In the genomic region with DNA sequence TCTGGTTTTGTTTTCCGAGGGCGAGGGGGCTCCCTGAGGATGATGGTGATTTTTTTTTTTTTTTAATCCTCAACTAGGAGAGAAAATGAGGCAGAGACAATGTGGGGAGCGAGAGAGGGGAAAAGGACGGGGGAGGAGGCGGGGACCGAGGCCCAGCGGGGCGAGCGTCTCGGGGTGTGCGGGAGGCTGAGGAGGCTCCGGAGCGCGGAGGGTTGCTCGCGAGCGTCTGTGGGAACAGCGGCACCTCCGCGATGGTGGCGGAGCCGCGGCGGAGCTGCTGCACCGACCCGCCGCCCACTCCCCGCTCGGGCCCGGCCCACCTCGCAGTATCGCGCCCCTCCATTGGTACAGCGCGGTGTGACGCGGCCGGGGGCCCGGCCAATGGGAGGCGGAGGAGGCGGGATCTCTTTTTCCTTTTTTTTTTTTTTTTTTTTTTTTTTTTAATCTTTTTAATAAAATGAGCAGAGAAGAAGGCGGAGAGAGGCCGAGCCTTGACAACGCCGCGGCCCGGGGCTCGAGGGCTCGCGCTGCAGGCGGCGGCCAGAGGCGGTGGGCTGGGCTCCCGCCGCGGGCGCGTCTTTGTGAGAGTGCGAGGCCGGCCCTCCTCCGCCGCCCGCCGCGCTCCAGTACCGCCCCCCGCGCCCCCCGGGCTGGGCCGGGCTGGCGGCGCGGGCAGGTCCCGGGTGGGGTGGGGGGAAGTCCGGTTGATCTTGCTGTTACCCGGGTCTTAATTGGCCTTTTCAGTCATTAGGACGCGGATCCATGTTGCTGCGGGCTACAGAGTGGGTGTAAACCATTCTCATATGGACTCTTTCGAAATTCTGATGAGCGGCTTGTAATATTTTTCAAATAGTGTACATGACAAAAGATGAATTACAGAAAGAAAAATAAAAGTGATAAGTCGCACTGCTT, we compare ENCODE assay signal across 1 cellular context.
TF ChIP-seq lines count a peak whose summit lies in the region.

A gene (minus strand): TSS at position 228 of the 912 bp plus-strand sequence.

TF ChIP-seq in HepG2, 621 proteins besides CTCF, POLR2A, EP300 and RAD21 (continued from another document and continues in another):
- TF ChIP-seq, protein P1, sequence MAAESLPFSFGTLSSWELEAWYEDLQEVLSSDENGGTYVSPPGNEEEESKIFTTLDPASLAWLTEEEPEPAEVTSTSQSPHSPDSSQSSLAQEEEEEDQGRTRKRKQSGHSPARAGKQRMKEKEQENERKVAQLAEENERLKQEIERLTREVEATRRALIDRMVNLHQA (CRISPR knock-in tag; IDR thresholded peaks at IDR 0.05) = no peak
- no peak for TF ChIP-seq NR2F6 (IDR thresholded peaks at IDR 0.05)
- TF ChIP-seq NR2F6 (CRISPR knock-in tag; IDR thresholded peaks at IDR 0.05) = no peak
- no peak for TF ChIP-seq FLYWCH1 (CRISPR knock-in tag; IDR thresholded peaks at IDR 0.05)
- TF ChIP-seq ZBTB8A (CRISPR knock-in tag; IDR thresholded peaks at IDR 0.05; ENCODE audit: borderline replicate concordance, low read depth) = 0 out of 2 replicates have a peak, but pooled peaks have one; percentile 65
- peak; percentile 68 for TF ChIP-seq PHF8 (CRISPR knock-in tag; IDR thresholded peaks at IDR 0.05)
- TF ChIP-seq ZNF619 (CRISPR knock-in tag; IDR thresholded peaks at IDR 0.05) = no peak
- no peak for TF ChIP-seq ZNF577 (CRISPR knock-in tag; IDR thresholded peaks at IDR 0.05; ENCODE audit: borderline replicate concordance, low read depth)
- no peak for TF ChIP-seq ZSCAN20 (CRISPR knock-in tag; IDR thresholded peaks at IDR 0.05; ENCODE audit: borderline replicate concordance)
- peak; percentile 93 for TF ChIP-seq TAF1 (CRISPR knock-in tag; IDR thresholded peaks at IDR 0.05)
- TF ChIP-seq ZNF674 (CRISPR knock-in tag; IDR thresholded peaks at IDR 0.05; ENCODE audit: low read depth) = no peak
- TF ChIP-seq ZNF841 (CRISPR knock-in tag; IDR thresholded peaks at IDR 0.05; ENCODE audit: borderline replicate concordance) = no peak
- no peak for TF ChIP-seq ZNF441 (CRISPR knock-in tag; IDR thresholded peaks at IDR 0.05; ENCODE audit: borderline replicate concordance)
- no peak for TF ChIP-seq RNF2 (conservative IDR thresholded peaks at IDR 0.05; ENCODE audit: low read depth)
- TF ChIP-seq SAP130 (CRISPR knock-in tag; IDR thresholded peaks at IDR 0.05; ENCODE audit: low read depth) = peak; percentile 60
- no peak for TF ChIP-seq ZNF644 (CRISPR knock-in tag; IDR thresholded peaks at IDR 0.05; ENCODE audit: low read depth)
- TF ChIP-seq SCMH1 (CRISPR knock-in tag; IDR thresholded peaks at IDR 0.05; ENCODE audit: borderline replicate concordance) = no peak
- TF ChIP-seq RXRB (CRISPR knock-in tag; IDR thresholded peaks at IDR 0.05; ENCODE audit: borderline replicate concordance) = peak; percentile 32; the same call in 1 of the 2 replicates
- no peak for TF ChIP-seq GTF2F1 (IDR thresholded peaks at IDR 0.05; ENCODE audit: low read length)
- peak; percentile 88 for TF ChIP-seq HNRNPLL (IDR thresholded peaks at IDR 0.05; ENCODE audit: low read depth, low read length, poor library complexity, severe bottlenecking)
- no peak for TF ChIP-seq DR1 (CRISPR knock-in tag; IDR thresholded peaks at IDR 0.05)
- peak; percentile 58 for TF ChIP-seq MAZ (IDR thresholded peaks at IDR 0.05; ENCODE audit: borderline replicate concordance, low read depth, low read length)
- TF ChIP-seq MAZ (CRISPR knock-in tag; IDR thresholded peaks at IDR 0.05; ENCODE audit: low read depth) = no peak
- no peak for TF ChIP-seq U2AF1 (optimal IDR thresholded peaks at IDR 0.05; ENCODE audit: low read depth, low read length)
- 0 out of 2 replicates have a peak, but pooled peaks have one; percentile 31 for TF ChIP-seq KAT8 (CRISPR knock-in tag; IDR thresholded peaks at IDR 0.05)
- TF ChIP-seq, protein P2, sequence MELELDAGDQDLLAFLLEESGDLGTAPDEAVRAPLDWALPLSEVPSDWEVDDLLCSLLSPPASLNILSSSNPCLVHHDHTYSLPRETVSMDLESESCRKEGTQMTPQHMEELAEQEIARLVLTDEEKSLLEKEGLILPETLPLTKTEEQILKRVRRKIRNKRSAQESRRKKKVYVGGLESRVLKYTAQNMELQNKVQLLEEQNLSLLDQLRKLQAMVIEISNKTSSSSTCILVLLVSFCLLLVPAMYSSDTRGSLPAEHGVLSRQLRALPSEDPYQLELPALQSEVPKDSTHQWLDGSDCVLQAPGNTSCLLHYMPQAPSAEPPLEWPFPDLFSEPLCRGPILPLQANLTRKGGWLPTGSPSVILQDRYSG (CRISPR knock-in tag; IDR thresholded peaks at IDR 0.05) = no peak
- TF ChIP-seq HNRNPUL1 (IDR thresholded peaks at IDR 0.05; ENCODE audit: low read depth, low read length) = no peak
- no peak for TF ChIP-seq RORA (CRISPR knock-in tag; IDR thresholded peaks at IDR 0.05)
- TF ChIP-seq, protein P3, sequence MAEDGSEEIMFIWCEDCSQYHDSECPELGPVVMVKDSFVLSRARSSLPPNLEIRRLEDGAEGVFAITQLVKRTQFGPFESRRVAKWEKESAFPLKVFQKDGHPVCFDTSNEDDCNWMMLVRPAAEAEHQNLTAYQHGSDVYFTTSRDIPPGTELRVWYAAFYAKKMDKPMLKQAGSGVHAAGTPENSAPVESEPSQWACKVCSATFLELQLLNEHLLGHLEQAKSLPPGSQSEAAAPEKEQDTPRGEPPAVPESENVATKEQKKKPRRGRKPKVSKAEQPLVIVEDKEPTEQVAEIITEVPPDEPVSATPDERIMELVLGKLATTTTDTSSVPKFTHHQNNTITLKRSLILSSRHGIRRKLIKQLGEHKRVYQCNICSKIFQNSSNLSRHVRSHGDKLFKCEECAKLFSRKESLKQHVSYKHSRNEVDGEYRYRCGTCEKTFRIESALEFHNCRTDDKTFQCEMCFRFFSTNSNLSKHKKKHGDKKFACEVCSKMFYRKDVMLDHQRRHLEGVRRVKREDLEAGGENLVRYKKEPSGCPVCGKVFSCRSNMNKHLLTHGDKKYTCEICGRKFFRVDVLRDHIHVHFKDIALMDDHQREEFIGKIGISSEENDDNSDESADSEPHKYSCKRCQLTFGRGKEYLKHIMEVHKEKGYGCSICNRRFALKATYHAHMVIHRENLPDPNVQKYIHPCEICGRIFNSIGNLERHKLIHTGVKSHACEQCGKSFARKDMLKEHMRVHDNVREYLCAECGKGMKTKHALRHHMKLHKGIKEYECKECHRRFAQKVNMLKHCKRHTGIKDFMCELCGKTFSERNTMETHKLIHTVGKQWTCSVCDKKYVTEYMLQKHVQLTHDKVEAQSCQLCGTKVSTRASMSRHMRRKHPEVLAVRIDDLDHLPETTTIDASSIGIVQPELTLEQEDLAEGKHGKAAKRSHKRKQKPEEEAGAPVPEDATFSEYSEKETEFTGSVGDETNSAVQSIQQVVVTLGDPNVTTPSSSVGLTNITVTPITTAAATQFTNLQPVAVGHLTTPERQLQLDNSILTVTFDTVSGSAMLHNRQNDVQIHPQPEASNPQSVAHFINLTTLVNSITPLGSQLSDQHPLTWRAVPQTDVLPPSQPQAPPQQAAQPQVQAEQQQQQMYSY (CRISPR knock-in tag; IDR thresholded peaks at IDR 0.05) = no peak
- TF ChIP-seq, protein P4, sequence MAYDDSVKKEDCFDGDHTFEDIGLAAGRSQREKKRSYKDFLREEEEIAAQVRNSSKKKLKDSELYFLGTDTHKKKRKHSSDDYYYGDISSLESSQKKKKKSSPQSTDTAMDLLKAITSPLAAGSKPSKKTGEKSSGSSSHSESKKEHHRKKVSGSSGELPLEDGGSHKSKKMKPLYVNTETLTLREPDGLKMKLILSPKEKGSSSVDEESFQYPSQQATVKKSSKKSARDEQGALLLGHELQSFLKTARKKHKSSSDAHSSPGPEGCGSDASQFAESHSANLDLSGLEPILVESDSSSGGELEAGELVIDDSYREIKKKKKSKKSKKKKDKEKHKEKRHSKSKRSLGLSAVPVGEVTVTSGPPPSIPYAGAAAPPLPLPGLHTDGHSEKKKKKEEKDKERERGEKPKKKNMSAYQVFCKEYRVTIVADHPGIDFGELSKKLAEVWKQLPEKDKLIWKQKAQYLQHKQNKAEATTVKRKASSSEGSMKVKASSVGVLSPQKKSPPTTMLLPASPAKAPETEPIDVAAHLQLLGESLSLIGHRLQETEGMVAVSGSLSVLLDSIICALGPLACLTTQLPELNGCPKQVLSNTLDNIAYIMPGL (CRISPR knock-in tag; IDR thresholded peaks at IDR 0.05; ENCODE audit: borderline replicate concordance in 1 of 2, low read depth in 1 of 2) = peak in 1 of 2 experiments; percentile 82; a peak in 3 of 4 replicates
- TF ChIP-seq ZNF569 (CRISPR knock-in tag; IDR thresholded peaks at IDR 0.05; ENCODE audit: borderline replicate concordance) = no peak
- 0 out of 2 replicates have a peak, but pooled peaks have one; percentile 22 for TF ChIP-seq HDAC2 (CRISPR knock-in tag; IDR thresholded peaks at IDR 0.05)
- no peak for TF ChIP-seq ZKSCAN8 (CRISPR knock-in tag; IDR thresholded peaks at IDR 0.05; ENCODE audit: borderline replicate concordance)
- no peak for TF ChIP-seq HIVEP1 (CRISPR knock-in tag; IDR thresholded peaks at IDR 0.05)
- TF ChIP-seq ZNF546 (CRISPR knock-in tag; conservative IDR thresholded peaks at IDR 0.05) = no peak
- peak; percentile 75; the same call in 1 of the 2 replicates for TF ChIP-seq SIN3A (IDR thresholded peaks at IDR 0.05; ENCODE audit: borderline replicate concordance, low read depth, low read length)
- TF ChIP-seq, protein P5, sequence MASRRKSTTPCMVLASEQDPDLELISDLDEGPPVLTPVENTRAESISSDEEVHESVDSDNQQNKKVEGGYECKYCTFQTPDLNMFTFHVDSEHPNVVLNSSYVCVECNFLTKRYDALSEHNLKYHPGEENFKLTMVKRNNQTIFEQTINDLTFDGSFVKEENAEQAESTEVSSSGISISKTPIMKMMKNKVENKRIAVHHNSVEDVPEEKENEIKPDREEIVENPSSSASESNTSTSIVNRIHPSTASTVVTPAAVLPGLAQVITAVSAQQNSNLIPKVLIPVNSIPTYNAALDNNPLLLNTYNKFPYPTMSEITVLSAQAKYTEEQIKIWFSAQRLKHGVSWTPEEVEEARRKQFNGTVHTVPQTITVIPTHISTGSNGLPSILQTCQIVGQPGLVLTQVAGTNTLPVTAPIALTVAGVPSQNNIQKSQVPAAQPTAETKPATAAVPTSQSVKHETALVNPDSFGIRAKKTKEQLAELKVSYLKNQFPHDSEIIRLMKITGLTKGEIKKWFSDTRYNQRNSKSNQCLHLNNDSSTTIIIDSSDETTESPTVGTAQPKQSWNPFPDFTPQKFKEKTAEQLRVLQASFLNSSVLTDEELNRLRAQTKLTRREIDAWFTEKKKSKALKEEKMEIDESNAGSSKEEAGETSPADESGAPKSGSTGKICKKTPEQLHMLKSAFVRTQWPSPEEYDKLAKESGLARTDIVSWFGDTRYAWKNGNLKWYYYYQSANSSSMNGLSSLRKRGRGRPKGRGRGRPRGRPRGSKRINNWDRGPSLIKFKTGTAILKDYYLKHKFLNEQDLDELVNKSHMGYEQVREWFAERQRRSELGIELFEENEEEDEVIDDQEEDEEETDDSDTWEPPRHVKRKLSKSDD (CRISPR knock-in tag; IDR thresholded peaks at IDR 0.05; ENCODE audit: low read depth) = 0 out of 2 replicates have a peak, but pooled peaks have one; percentile 71
- TF ChIP-seq ZNF775 (CRISPR knock-in tag; IDR thresholded peaks at IDR 0.05; ENCODE audit: borderline replicate concordance) = no peak
- no peak for TF ChIP-seq ZNF160 (CRISPR knock-in tag; IDR thresholded peaks at IDR 0.05)
- TF ChIP-seq FOSL1 (CRISPR knock-in tag; IDR thresholded peaks at IDR 0.05; ENCODE audit: borderline replicate concordance) = no peak
- no peak for TF ChIP-seq ZNF747 (CRISPR knock-in tag; IDR thresholded peaks at IDR 0.05; ENCODE audit: borderline replicate concordance)
- TF ChIP-seq POLR2AphosphoS5 (IDR thresholded peaks at IDR 0.05; ENCODE audit: low read depth, low read length) = peak; percentile 87
- TF ChIP-seq, protein P6, sequence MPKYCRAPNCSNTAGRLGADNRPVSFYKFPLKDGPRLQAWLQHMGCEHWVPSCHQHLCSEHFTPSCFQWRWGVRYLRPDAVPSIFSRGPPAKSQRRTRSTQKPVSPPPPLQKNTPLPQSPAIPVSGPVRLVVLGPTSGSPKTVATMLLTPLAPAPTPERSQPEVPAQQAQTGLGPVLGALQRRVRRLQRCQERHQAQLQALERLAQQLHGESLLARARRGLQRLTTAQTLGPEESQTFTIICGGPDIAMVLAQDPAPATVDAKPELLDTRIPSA (CRISPR knock-in tag; IDR thresholded peaks at IDR 0.05; ENCODE audit: borderline replicate concordance) = no peak
- TF ChIP-seq, protein P7, sequence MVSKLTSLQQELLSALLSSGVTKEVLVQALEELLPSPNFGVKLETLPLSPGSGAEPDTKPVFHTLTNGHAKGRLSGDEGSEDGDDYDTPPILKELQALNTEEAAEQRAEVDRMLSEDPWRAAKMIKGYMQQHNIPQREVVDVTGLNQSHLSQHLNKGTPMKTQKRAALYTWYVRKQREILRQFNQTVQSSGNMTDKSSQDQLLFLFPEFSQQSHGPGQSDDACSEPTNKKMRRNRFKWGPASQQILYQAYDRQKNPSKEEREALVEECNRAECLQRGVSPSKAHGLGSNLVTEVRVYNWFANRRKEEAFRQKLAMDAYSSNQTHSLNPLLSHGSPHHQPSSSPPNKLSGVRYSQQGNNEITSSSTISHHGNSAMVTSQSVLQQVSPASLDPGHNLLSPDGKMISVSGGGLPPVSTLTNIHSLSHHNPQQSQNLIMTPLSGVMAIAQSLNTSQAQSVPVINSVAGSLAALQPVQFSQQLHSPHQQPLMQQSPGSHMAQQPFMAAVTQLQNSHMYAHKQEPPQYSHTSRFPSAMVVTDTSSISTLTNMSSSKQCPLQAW (CRISPR knock-in tag; IDR thresholded peaks at IDR 0.05) = 0 out of 2 replicates have a peak, but pooled peaks have one; percentile 22
- no peak for TF ChIP-seq ZNF766 (CRISPR knock-in tag; IDR thresholded peaks at IDR 0.05; ENCODE audit: borderline replicate concordance)
- 0 out of 2 replicates have a peak, but pooled peaks have one; percentile 20 for TF ChIP-seq ZIK1 (CRISPR knock-in tag; IDR thresholded peaks at IDR 0.05; ENCODE audit: borderline replicate concordance, low read depth)
- TF ChIP-seq SOX5 (CRISPR knock-in tag; IDR thresholded peaks at IDR 0.05; ENCODE audit: borderline replicate concordance) = peak; percentile 7; the same call in 1 of the 2 replicates
- no peak for TF ChIP-seq TBX3 (IDR thresholded peaks at IDR 0.05; ENCODE audit: borderline replicate concordance)
- no peak for TF ChIP-seq CAMTA2 (CRISPR knock-in tag; IDR thresholded peaks at IDR 0.05; ENCODE audit: borderline replicate concordance)
- TF ChIP-seq, protein P8, sequence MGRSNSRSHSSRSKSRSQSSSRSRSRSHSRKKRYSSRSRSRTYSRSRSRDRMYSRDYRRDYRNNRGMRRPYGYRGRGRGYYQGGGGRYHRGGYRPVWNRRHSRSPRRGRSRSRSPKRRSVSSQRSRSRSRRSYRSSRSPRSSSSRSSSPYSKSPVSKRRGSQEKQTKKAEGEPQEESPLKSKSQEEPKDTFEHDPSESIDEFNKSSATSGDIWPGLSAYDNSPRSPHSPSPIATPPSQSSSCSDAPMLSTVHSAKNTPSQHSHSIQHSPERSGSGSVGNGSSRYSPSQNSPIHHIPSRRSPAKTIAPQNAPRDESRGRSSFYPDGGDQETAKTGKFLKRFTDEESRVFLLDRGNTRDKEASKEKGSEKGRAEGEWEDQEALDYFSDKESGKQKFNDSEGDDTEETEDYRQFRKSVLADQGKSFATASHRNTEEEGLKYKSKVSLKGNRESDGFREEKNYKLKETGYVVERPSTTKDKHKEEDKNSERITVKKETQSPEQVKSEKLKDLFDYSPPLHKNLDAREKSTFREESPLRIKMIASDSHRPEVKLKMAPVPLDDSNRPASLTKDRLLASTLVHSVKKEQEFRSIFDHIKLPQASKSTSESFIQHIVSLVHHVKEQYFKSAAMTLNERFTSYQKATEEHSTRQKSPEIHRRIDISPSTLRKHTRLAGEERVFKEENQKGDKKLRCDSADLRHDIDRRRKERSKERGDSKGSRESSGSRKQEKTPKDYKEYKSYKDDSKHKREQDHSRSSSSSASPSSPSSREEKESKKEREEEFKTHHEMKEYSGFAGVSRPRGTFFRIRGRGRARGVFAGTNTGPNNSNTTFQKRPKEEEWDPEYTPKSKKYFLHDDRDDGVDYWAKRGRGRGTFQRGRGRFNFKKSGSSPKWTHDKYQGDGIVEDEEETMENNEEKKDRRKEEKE (IDR thresholded peaks at IDR 0.05) = no peak
- no peak for TF ChIP-seq ZNF264 (CRISPR knock-in tag; IDR thresholded peaks at IDR 0.05)
